20 cellular contexts compared by ENCODE assay signal in the genomic region with DNA sequence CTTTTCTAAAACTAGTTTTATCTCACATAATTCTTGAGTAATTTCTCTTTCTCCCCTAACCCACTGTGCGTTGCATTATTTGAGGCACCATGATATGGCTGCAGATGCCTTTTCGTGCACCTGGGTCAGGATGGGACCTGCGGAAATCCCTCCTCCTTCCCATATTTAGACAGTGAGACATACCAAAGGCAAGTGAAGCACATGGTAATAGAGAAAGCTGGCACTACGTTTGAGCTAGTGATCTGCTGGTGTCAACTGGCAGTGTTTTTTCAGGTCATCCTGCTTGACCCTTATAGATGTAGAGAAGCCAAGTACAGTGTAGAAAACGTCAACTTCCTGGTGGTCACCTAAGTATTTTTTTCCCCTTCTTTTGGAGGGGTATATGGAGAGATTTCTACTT.
"Had no signal": no experiment of that assay in that cellular context is flagged by ENCODE, and none has a peak within 500 bp of the region (broad histone marks: within the 10 kb centered on the region; RNA-seq: fewer than 3 reads in every experiment).

No MANE protein-coding gene starts in this region.

- H3K4me3 ChIP-seq: coronary artery, neural progenitor cell, prostate gland, thyroid gland had no signal

- H3K36me3 ChIP-seq: neural progenitor cell, prostate gland, thyroid gland had no signal

- H3K27ac ChIP-seq: coronary artery, neural progenitor cell, prostate gland, thyroid gland had no signal

- H3K4me1 ChIP-seq: prostate gland had no signal

- H3K9me3 ChIP-seq: prostate gland, thyroid gland had no signal

- ATAC-seq: activated CD4-positive, CD25-positive, alpha-beta regulatory T cell treated with anti-CD3 and anti-CD28 coated beads, Interleukin-2, amount 50 U/mL, for 24 hours; activated CD8-positive, alpha-beta T cell treated with anti-CD3 and anti-CD28 coated beads, Interleukin-2, amount 10 ng/mL, durations not matched to agents 7 days and 5 days; activated T-cell treated with anti-CD3 and anti-CD28 coated beads, Interleukin-2, amount 50 U/mL, for 4 hours; naive thymus-derived CD4-positive, alpha-beta T cell; sciatic nerve had no signal

- H3K27me3 ChIP-seq: neural progenitor cell, thyroid gland had no signal

- H3K9ac ChIP-seq: neural progenitor cell had no signal

- DNase-seq: activated CD4-positive, alpha-beta T cell treated with anti-CD3 and anti-CD28 coated beads, Interleukin-2, amount 10 ng/mL, durations not matched to agents 7 days and 5 days; activated CD8-positive, alpha-beta memory T cell treated with anti-CD3 and anti-CD28 coated beads, Interleukin-2, amount 50 U/mL, for 4 hours; activated CD8-positive, alpha-beta T cell treated with anti-CD3 and anti-CD28 coated beads, Interleukin-2, amount 10 ng/mL, durations not matched to agents 7 days and 5 days; activated naive CD4-positive, alpha-beta T cell treated with anti-CD3 and anti-CD28 coated beads for 36 hours; activated T-cell treated with anti-CD3 and anti-CD28 coated beads, Interleukin-2, amount 50 U/mL, for 4 hours; anterior cingulate cortex; effector CD8-positive, alpha-beta T cell; foreskin melanocyte; head of caudate nucleus; kidney glomerular epithelial cell; mesenchymal stem cell; naive thymus-derived CD4-positive, alpha-beta T cell; stimulated activated CD8-positive, alpha-beta memory T cell treated with anti-CD3 and anti-CD28 coated beads, Interleukin-4, amount 100 ng/mL, for 48 hours; stimulated activated naive CD4-positive, alpha-beta T cell; thyroid gland had no signal
